ENCODE assay signal across 10 cellular contexts in genomic region chr11:57640068-57640800, GRCh38. TPM values are rescaled to one million over a fixed set of nuclear protein-coding genes. Genes with fewer than 3 reads are reported as not detected.
A peak's percentile ranks its signal among the peaks of the same experiment; 100 is the strongest.
DNase-seq lines count a peak whose midpoint lies in the region; ATAC-seq and TF ChIP-seq lines count a peak whose summit lies in the region.
"Had no signal": no experiment of that assay in that cellular context is flagged by ENCODE, and none has a peak within 500 bp of the region (broad histone marks: within the 10 kb centered on the region; RNA-seq: fewer than 3 reads in every experiment).

No MANE protein-coding gene starts in this region.

- no peaks in the 10 kb centered on the region for H3K36me3 Mint-ChIP-seq in activated T-cell treated with anti-CD3 and anti-CD28 coated beads, Interleukin-2, amount 50 U/mL, for 4 hours (ENCODE audit: insufficient read depth)
- no peaks in the 10 kb centered on the region for H3K36me3 Mint-ChIP-seq in brain

- ATAC-seq in activated T-cell treated with anti-CD3 and anti-CD28 coated beads, Interleukin-2, amount 50 U/mL, for 4 hours, result no peak
- no peak for ATAC-seq in left lung
- ATAC-seq in HG03571 (IDR thresholded peaks at IDR 0.05; ENCODE audit: unreplicated experiment), result no peak

- intact Hi-C loops in left lung (cut with DNase I), result loop anchor here in 1 of 2 donors (5.0 kb wide), 1 partner anchor 73 kb away; the partner anchor contains the start of gene UBE2L6

- H3K4me1 ChIP-seq in left lung (peaks cover 26 to 45% of the 10 kb centered on the region in 2 donors), thymus (ENCODE audit: control insufficient read depth, insufficient read depth, low read length) (peaks cover 17% of the 10 kb centered on the region)

- H3K27me3 ChIP-seq in left lung, result peaks cover 0 to 41% of the 10 kb centered on the region in 2 donors
- no peaks in the 10 kb centered on the region for H3K27me3 ChIP-seq in thymus (ENCODE audit: control insufficient read depth, insufficient read depth)
- H3K27me3 ChIP-seq: testis had no signal

- 50% methylated on average over 9 of the region's 9 CpGs for WGBS in thymus

- peaks cover 30% of the 10 kb centered on the region for H3K27me3 Mint-ChIP-seq in activated T-cell treated with anti-CD3 and anti-CD28 coated beads, Interleukin-2, amount 50 U/mL, for 4 hours (ENCODE audit: low read depth)
- peaks cover 8% of the 10 kb centered on the region for H3K27me3 Mint-ChIP-seq in brain

- TF ChIP-seq CTCF in brain (conservative IDR thresholded peaks at IDR 0.05) (no peak), left lung (IDR thresholded peaks at IDR 0.05) (no peak)

- H3K27ac Mint-ChIP-seq in brain, result peak overlapping the region; percentile 97 to 100 (median 99)

- H3K4me3 ChIP-seq in left lung (peak overlapping the region; percentile 62 to 65), thymus (ENCODE audit: low read length) (no peak overlapping the region)

- H3K36me3 ChIP-seq in left lung (no peaks in the 10 kb centered on the region), thymus (ENCODE audit: control insufficient read depth, insufficient read depth) (no peaks in the 10 kb centered on the region)
- H3K36me3 ChIP-seq: WERI-Rb-1 had no signal

- no peaks in the 10 kb centered on the region for H3K9me3 Mint-ChIP-seq in activated T-cell treated with anti-CD3 and anti-CD28 coated beads, Interleukin-2, amount 50 U/mL, for 4 hours
- H3K9me3 Mint-ChIP-seq in brain, result peaks cover 0 to 3% (median 0%) of the 10 kb centered on the region in 5 experiments

- no peak for DNase-seq in activated T-cell treated with anti-CD3 and anti-CD28 coated beads, Interleukin-2, amount 50 U/mL, for 4 hours
- DNase-seq in activated T-cell treated with anti-CD3 and anti-CD28 coated beads, Interleukin-2, amount 50 U/mL, for 48 hours, result no peak
- no peak for DNase-seq in left lung
- no peak for DNase-seq in hypothalamus (lab: John Stamatoyannopoulos, UW)
- DNase-seq in pons (ENCODE audit: low spot score), result no peak
- DNase-seq: testis, WERI-Rb-1 had no signal

- H3K4me1 Mint-ChIP-seq in activated T-cell treated with anti-CD3 and anti-CD28 coated beads, Interleukin-2, amount 50 U/mL, for 4 hours (ENCODE audit: low read depth), result peaks cover 9% of the 10 kb centered on the region
- H3K4me1 Mint-ChIP-seq in brain, result peaks cover 71% of the 10 kb centered on the region

- H3K27ac ChIP-seq in left lung (peak overlapping the region in 1 of 2 donors; percentile 45), thymus (ENCODE audit: low read depth) (peak overlapping the region; percentile 64)
- H3K27ac ChIP-seq: testis, WERI-Rb-1 had no signal

- H3K4me3 Mint-ChIP-seq in activated T-cell treated with anti-CD3 and anti-CD28 coated beads, Interleukin-2, amount 50 U/mL, for 4 hours, result peak overlapping the region; percentile 57
- H3K4me3 Mint-ChIP-seq in brain, result peak overlapping the region; percentile 87 to 100 (median 95)

- no peaks in the 10 kb centered on the region for H3K9me3 ChIP-seq in left lung
- H3K9me3 ChIP-seq in thymus (ENCODE audit: control insufficient read depth), result no peaks in the 10 kb centered on the region
- H3K9me3 ChIP-seq: testis had no signal

RNA-seq across cellular contexts. Expression of gene YPEL4, which starts 9.5 kb away (rescaled TPM):
- total RNA-seq in activated T-cell treated with anti-CD3 and anti-CD28 coated beads, Interleukin-2, amount 50 U/mL, for 4 hours, result under 1 TPM in 1 of 3 donors, not detected in 2; 0.05 TPM
- polyA plus RNA-seq in brain (ENCODE audit: insufficient read depth, low read depth, low replicate concordance), result 25.0 TPM
- total RNA-seq in left lung, result 1 to 10 TPM; 1.2 to 2.3 TPM
- polyA plus RNA-seq in thymus, result 5.9 TPM

RNA-seq across cellular contexts. Expression of gene CLP1, which starts 17.3 kb away (rescaled TPM):
- 10 to 100 TPM; 21.6 to 24.6 (median 22.0) TPM for total RNA-seq in activated T-cell treated with anti-CD3 and anti-CD28 coated beads, Interleukin-2, amount 50 U/mL, for 4 hours
- 6.4 TPM for polyA plus RNA-seq in brain (ENCODE audit: insufficient read depth, low read depth, low replicate concordance)
- 10 to 100 TPM; 10.1 to 13.1 TPM for total RNA-seq in left lung
- 13.6 TPM for polyA plus RNA-seq in thymus

RNA-seq across cellular contexts. Expression of gene ZDHHC5, which starts 27.7 kb away (rescaled TPM):
- total RNA-seq in activated T-cell treated with anti-CD3 and anti-CD28 coated beads, Interleukin-2, amount 50 U/mL, for 4 hours, result 10 to 100 TPM; 65.0 to 78.1 (median 73.8) TPM
- polyA plus RNA-seq in brain (ENCODE audit: insufficient read depth, low read depth, low replicate concordance) (37.7 TPM), thymus (21.0 TPM)
- 10 to 100 TPM; 69.9 to 83.6 TPM for total RNA-seq in left lung

RNA-seq across cellular contexts. Expression of gene SERPING1, which starts 42.7 kb away (rescaled TPM):
- total RNA-seq in activated T-cell treated with anti-CD3 and anti-CD28 coated beads, Interleukin-2, amount 50 U/mL, for 4 hours, result 1 to 10 TPM in 2 of 3 donors, under 1 TPM in 1; 0.55 to 2.1 (median 1.7) TPM
- polyA plus RNA-seq in brain (ENCODE audit: insufficient read depth, low read depth, low replicate concordance) (43.4 TPM), thymus (164 TPM)
- 100 to 1,000 TPM; 195 to 329 TPM for total RNA-seq in left lung
